18 cellular contexts compared by ENCODE assay signal in genomic region chr13:91111476-91112190, GRCh38.
A peak's percentile ranks its signal among the peaks of the same experiment; 100 is the strongest.
DNase-seq lines count a peak whose midpoint lies in the region; FAIRE-seq and TF ChIP-seq lines count a peak whose summit lies in the region.
"Had no signal": no experiment of that assay in that cellular context is flagged by ENCODE, and none has a peak within 500 bp of the region (broad histone marks: within the 10 kb centered on the region; RNA-seq: fewer than 3 reads in every experiment).

No MANE protein-coding gene starts in this region.

- H3K27ac ChIP-seq in H1 (ENCODE audit: low read depth, low read length) (no peak overlapping the region), mesenchymal stem cell (ENCODE audit: low read length, poor library complexity, severe bottlenecking) (peak overlapping the region; percentile 65), coronary artery (no peak overlapping the region)
- H3K27ac ChIP-seq: Peyer's patch had no signal

- H2BK5ac ChIP-seq in H1 (ENCODE audit: low read depth, low read length): no peak overlapping the region
- H2BK5ac ChIP-seq in mesenchymal stem cell (ENCODE audit: low read depth, low read length, poor library complexity, severe bottlenecking): no peak overlapping the region

- H3K79me1 ChIP-seq in H1 (ENCODE audit: low read depth, low read length): no peaks in the 10 kb centered on the region
- no peaks in the 10 kb centered on the region for H3K79me1 ChIP-seq in mesenchymal stem cell (replicated peaks; ENCODE audit: low read length, poor library complexity, severe bottlenecking)

- peaks cover 5% of the 10 kb centered on the region for H3K27me3 Mint-ChIP-seq in Caco-2 (ENCODE audit: insufficient read depth, unreplicated experiment)
- H3K27me3 Mint-ChIP-seq: CD4-positive, CD25-positive, alpha-beta regulatory T cell had no signal

- H2AK5ac ChIP-seq in H1 (ENCODE audit: low read depth, low read length): no peak overlapping the region
- H2AK5ac ChIP-seq in mesenchymal stem cell (ENCODE audit: low read length, severe bottlenecking): no peak overlapping the region

- H2BK20ac ChIP-seq in H1 (ENCODE audit: low read length): no peak overlapping the region

- no peak for TF ChIP-seq EP300 in H1 (IDR thresholded peaks at IDR 0.05; ENCODE audit: borderline replicate concordance in 1 of 2, low read depth in 2 of 2, low read length in 2 of 2)

- intact Hi-C loops in Caco-2 (cut with micrococcal nuclease; ENCODE audit: unreplicated experiment): loop anchor here (5.0 kb wide), 1 partner anchor 39 kb away; no protein-coding TSS in a partner anchor

- BruUV-seq in Caco-2 (replicated peaks; lab: Mats Ljungman, UMichigan): no TSS peak

- no peak overlapping the region for H3K9ac ChIP-seq in H1 (replicated peaks in 1 of 4; ENCODE audit: extremely low read depth in 1 of 4, low read depth in 3 of 4, low read length in 3 of 4)
- no peak overlapping the region for H3K9ac ChIP-seq in mesenchymal stem cell (ENCODE audit: low read length)

- H3K79me2 ChIP-seq in H1 (ENCODE audit: control insufficient read depth in 1 of 2, insufficient read depth in 2 of 2, low read length in 2 of 2): no peaks in the 10 kb centered on the region

- no peak overlapping the region for H2AFZ ChIP-seq in H1 (ENCODE audit: low read length)
- no peak overlapping the region for H2AFZ ChIP-seq in mesenchymal stem cell (ENCODE audit: low read depth, low read length)

- H4K8ac ChIP-seq in H1 (ENCODE audit: extremely low read depth, insufficient read depth, low read length) (no peak overlapping the region), mesenchymal stem cell (ENCODE audit: low read length) (no peak overlapping the region)

- no peaks in the 10 kb centered on the region for H3K27me3 ChIP-seq in Caco-2 (replicated peaks; ENCODE audit: control insufficient read depth, insufficient read depth, low read length)
- H3K27me3 ChIP-seq in H1 (replicated peaks in 1 of 4; ENCODE audit: control insufficient read depth in 3 of 4, extremely low read depth in 1 of 4, insufficient read depth in 3 of 4, low read length in 3 of 4): no peaks in the 10 kb centered on the region
- H3K27me3 ChIP-seq in mesenchymal stem cell (ENCODE audit: control insufficient read depth in 1 of 2, insufficient read depth in 1 of 2, low read length in 2 of 2): no peaks in the 10 kb centered on the region
- H3K27me3 ChIP-seq: Peyer's patch had no signal

- CTCF ChIA-PET in Caco-2 (lab: Charles Lee) (interaction anchor here (1.5 kb wide), 1 partner anchor 34 kb away, joined by 3 read pairs; no protein-coding TSS in a partner anchor), H1 (lab: Charles Lee; ENCODE audit: partially characterized antibody) (no interaction called here)

- TF ChIP-seq RAD21 in H1 (IDR thresholded peaks at IDR 0.05 in 1 of 2, conservative IDR thresholded peaks at IDR 0.05 in 1 of 2; ENCODE audit: low read depth in 2 of 2, low read length in 2 of 2): peak; percentile 14 to 26; a peak in 1 of 4 replicates

- 0 out of 2 replicates have a peak, but pooled peaks cover under 1% of the 10 kb centered on the region for H3K9me3 ChIP-seq in Caco-2
- no peaks in the 10 kb centered on the region; a peak in 1 of 4 replicates for H3K9me3 ChIP-seq in H1 (ENCODE audit: insufficient read depth in 2 of 2, low read depth in 1 of 2, low read length in 1 of 2)
- no peaks in the 10 kb centered on the region for H3K9me3 ChIP-seq in mesenchymal stem cell (ENCODE audit: control insufficient read depth, low read length)
- H3K9me3 ChIP-seq: HAP-1, Peyer's patch had no signal

- H3K4me1 ChIP-seq in Caco-2: peaks cover 14% of the 10 kb centered on the region
- H3K4me1 ChIP-seq in H1 (replicated peaks in 1 of 4; ENCODE audit: control insufficient read depth in 3 of 4, insufficient read depth in 4 of 4, low read length in 3 of 4): no peaks in the 10 kb centered on the region
- no peaks in the 10 kb centered on the region for H3K4me1 ChIP-seq in mesenchymal stem cell (ENCODE audit: control insufficient read depth, insufficient read depth, low read depth, low read length)
- H3K4me1 ChIP-seq: HAP-1, Peyer's patch had no signal

- H4K20me1 ChIP-seq in H1 (replicated peaks in 1 of 2; ENCODE audit: control insufficient read depth in 1 of 2, insufficient read depth in 2 of 2, low read length in 2 of 2): no peaks in the 10 kb centered on the region

- no peak overlapping the region for H3K56ac ChIP-seq in H1 (replicated peaks; ENCODE audit: insufficient read length, low read depth, low read length)

- H3K4me2 ChIP-seq in H1 (ENCODE audit: insufficient read depth in 1 of 2, low read depth in 2 of 2, low read length in 2 of 2) (no peak overlapping the region), mesenchymal stem cell (ENCODE audit: low read length, poor library complexity, severe bottlenecking) (peak overlapping the region; percentile 29)

- H3K36me3 ChIP-seq in Caco-2 (ENCODE audit: control insufficient read depth, insufficient read depth, low read length): no peaks in the 10 kb centered on the region
- H3K36me3 ChIP-seq in H1 (ENCODE audit: control insufficient read depth in 2 of 4, insufficient read depth in 4 of 4, low read length in 3 of 4): no peaks in the 10 kb centered on the region
- H3K36me3 ChIP-seq in mesenchymal stem cell (ENCODE audit: control insufficient read depth in 1 of 2, insufficient read depth in 2 of 2, low read depth in 1 of 2, low read length in 2 of 2): no peaks in the 10 kb centered on the region
- H3K36me3 ChIP-seq: HAP-1, Peyer's patch had no signal

- H3K23ac ChIP-seq in H1 (ENCODE audit: insufficient read length): no peak overlapping the region
- H3K23ac ChIP-seq in mesenchymal stem cell (ENCODE audit: low read length in 2 of 2): no peak overlapping the region

- TF ChIP-seq CTCF in Caco-2 (IDR thresholded peaks at IDR 0.05; ENCODE audit: insufficient read depth in 1 of 2, low read depth in 1 of 2, low read length in 1 of 2, severe bottlenecking in 1 of 2, unreplicated experiment in 1 of 2) (no peak), H1 (IDR thresholded peaks at IDR 0.05; ENCODE audit: control extremely low read depth in 1 of 3, insufficient read depth in 1 of 3, low read depth in 1 of 3, low read length in 3 of 3) (no peak), coronary artery (IDR thresholded peaks at IDR 0.05) (no peak)

- no peak overlapping the region for H2BK15ac ChIP-seq in H1 (ENCODE audit: low read length)
- H2BK15ac ChIP-seq in mesenchymal stem cell (ENCODE audit: low read depth, poor library complexity, severe bottlenecking): no peak overlapping the region

- H3K4me1 Mint-ChIP-seq in Caco-2 (ENCODE audit: low read depth, unreplicated experiment): peaks cover 16% of the 10 kb centered on the region
- H3K4me1 Mint-ChIP-seq: CD4-positive, CD25-positive, alpha-beta regulatory T cell had no signal

- H4K91ac ChIP-seq in H1 (replicated peaks; ENCODE audit: insufficient read length, low read length) (no peak overlapping the region), mesenchymal stem cell (ENCODE audit: low read length) (no peak overlapping the region)

- H3K4ac ChIP-seq in H1 (replicated peaks; ENCODE audit: insufficient read length, low read depth, low read length) (no peak overlapping the region), mesenchymal stem cell (ENCODE audit: low read depth in 1 of 2, low read length in 2 of 2) (no peak overlapping the region)

- H3K4me3 ChIP-seq in Caco-2 (ENCODE audit: low read depth, low read length): no peak overlapping the region
- H3K4me3 ChIP-seq in H1 (ENCODE audit: extremely low read depth in 1 of 4, insufficient read depth in 2 of 4, low read depth in 3 of 4, low read length in 4 of 4): no peak overlapping the region
- H3K4me3 ChIP-seq in mesenchymal stem cell (ENCODE audit: insufficient read depth in 1 of 2, low read depth in 1 of 2, low read length in 2 of 2): no peak overlapping the region
- no peak overlapping the region for H3K4me3 ChIP-seq in coronary artery
- H3K4me3 ChIP-seq: HAP-1, Peyer's patch had no signal

- 88% methylated on average over 6 of the region's 6 CpGs; no CpG with 5 or more reads in 1 of the 2 experiments for WGBS in H1 (ENCODE audit: extremely low coverage in 1 of 2, insufficient coverage in 1 of 2, insufficient read length in 1 of 2, insufficient replicate concordance in 2 of 2, low coverage in 1 of 2, low lambda C conversion rate in 2 of 2, missing lambda C conversion rate in 1 of 2), 2 experiments
- WGBS in mesenchymal stem cell: 92% methylated on average over 6 of the region's 6 CpGs

- no peak overlapping the region for H4K5ac ChIP-seq in H1 (ENCODE audit: insufficient read length, low read depth, low read length)

- H3K9me3 Mint-ChIP-seq in Caco-2 (ENCODE audit: unreplicated experiment): no peaks in the 10 kb centered on the region

- TF ChIP-seq POLR2A in H1 (IDR thresholded peaks at IDR 0.05; ENCODE audit: control extremely low read depth in 1 of 2, low read depth in 2 of 2, low read length in 2 of 2): no peak

- H2BK120ac ChIP-seq in H1 (replicated peaks; ENCODE audit: low read depth, low read length) (no peak overlapping the region), mesenchymal stem cell (ENCODE audit: low read depth, low read length) (no peak overlapping the region)

- DNase-seq in Caco-2 (no peak), NCI-H82 (lab: John Stamatoyannopoulos, UW) (peak; percentile 82), H1 (ENCODE audit: low read depth in 1 of 2, low spot score in 2 of 2) (no peak), mesenchymal stem cell (no peak), HTR-8/SVneo (ENCODE audit: insufficient read length, low spot score) (no peak), NCI-H1092 (lab: John Stamatoyannopoulos, UW) (no peak), coronary artery (ENCODE audit: low spot score) (no peak)
- DNase-seq in stimulated activated CD4-positive, alpha-beta T cell treated with anti-CD3 and anti-CD28 coated beads, Interleukin-4, amount 100 ng/mL, for 24 hours: no peak
- DNase-seq: AML-193; CD4-positive, CD25-positive, alpha-beta regulatory T cell; KBM-7; NCI-H1048; NCI-H1694 treated with DMSO at 0.1 percent for 48 hours; NCI-H345; NCI-H748 treated with DMSO at 0.1 percent for 48 hours; Peyer's patch; SHP77 treated with DMSO at 0.1 percent for 48 hours had no signal

- peak overlapping the region; percentile 8 for H3K4me3 Mint-ChIP-seq in Caco-2 (ENCODE audit: unreplicated experiment)
- H3K4me3 Mint-ChIP-seq: CD4-positive, CD25-positive, alpha-beta regulatory T cell had no signal

- H3K36me3 Mint-ChIP-seq in Caco-2 (ENCODE audit: insufficient read depth, unreplicated experiment): no peaks in the 10 kb centered on the region
- H3K36me3 Mint-ChIP-seq: CD4-positive, CD25-positive, alpha-beta regulatory T cell had no signal

- H3K23me2 ChIP-seq in H1 (ENCODE audit: low read depth, low read length): no peaks in the 10 kb centered on the region

- H3K18ac ChIP-seq in H1 (ENCODE audit: extremely low read depth, low read length) (no peak overlapping the region), mesenchymal stem cell (ENCODE audit: low read depth in 1 of 2, low read length in 2 of 2) (no peak overlapping the region)

- POLR2A ChIA-PET in Caco-2 (lab: Charles Lee) (no interaction called here), H1 (lab: Charles Lee; ENCODE audit: partially characterized antibody) (no interaction called here)

- FAIRE-seq in H1 (lab: Jason Lieb, UNC) (no peak), HTR-8/SVneo (lab: Jason Lieb, UNC) (no peak)

- no peak overlapping the region for H3K27ac Mint-ChIP-seq in Caco-2 (ENCODE audit: unreplicated experiment)
- H3K27ac Mint-ChIP-seq: CD4-positive, CD25-positive, alpha-beta regulatory T cell had no signal

- H3K14ac ChIP-seq in H1 (ENCODE audit: insufficient read length) (no peak overlapping the region), mesenchymal stem cell (ENCODE audit: low read length in 2 of 2) (no peak overlapping the region)

- H2BK12ac ChIP-seq in H1 (ENCODE audit: low read depth, low read length) (no peak overlapping the region), mesenchymal stem cell (ENCODE audit: low read length in 2 of 2) (no peak overlapping the region)
